Comparison of ENCODE assay signal across 36 cellular contexts in the genomic region with DNA sequence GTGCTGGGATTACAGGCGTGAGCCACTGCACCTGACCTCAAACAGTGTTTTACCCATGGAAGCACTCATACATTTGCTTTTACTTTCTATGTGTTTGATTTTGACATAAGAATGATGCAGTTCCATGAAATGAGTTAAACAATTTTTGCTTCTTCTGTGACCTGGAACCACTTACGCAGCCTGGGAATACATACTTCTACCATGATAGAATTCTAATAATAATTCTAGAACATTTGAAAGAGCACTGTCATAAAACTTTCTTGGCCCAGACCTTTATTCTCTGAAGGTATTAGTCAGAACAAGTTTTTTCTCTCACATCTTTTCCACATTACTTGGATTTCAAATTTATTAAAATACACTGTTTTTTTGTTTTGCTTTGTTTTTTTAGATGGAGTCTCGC. TPM values are rescaled to one million over a fixed set of nuclear protein-coding genes. Genes with fewer than 3 reads are reported as not detected.
"Had no signal": no experiment of that assay in that cellular context is flagged by ENCODE, and none has a peak within 500 bp of the region (broad histone marks: within the 10 kb centered on the region; RNA-seq: fewer than 3 reads in every experiment).

No MANE protein-coding gene starts in this region.

- H3K27me3 Mint-ChIP-seq: activated CD4-positive, alpha-beta T cell treated with anti-CD3 and anti-CD28 coated beads, Interleukin-2, amount 10 ng/mL, durations not matched to agents 24 days and 14 days had no signal

- ATAC-seq: activated CD8-positive, alpha-beta T cell treated with anti-CD3 and anti-CD28 coated beads for 36 hours; activated T-cell treated with anti-CD3 and anti-CD28 coated beads, Interleukin-2, amount 50 U/mL, for 72 hours; activated T-helper 17 cell treated with anti-CD3 and anti-CD28 coated beads, Interleukin-2, amount 50 U/mL, for 72 hours; K562; Panc1; SK-N-SH treated with all-trans-retinoic acid at 6 μM for 48 hours had no signal

- H3K27ac ChIP-seq: brain microvascular endothelial cell, WERI-Rb-1 had no signal

- H3K4me3 Mint-ChIP-seq: activated CD4-positive, alpha-beta T cell treated with anti-CD3 and anti-CD28 coated beads, Interleukin-2, amount 10 ng/mL, durations not matched to agents 24 days and 14 days; activated CD8-positive, alpha-beta T cell treated with anti-CD3 and anti-CD28 coated beads for 36 hours; activated naive CD8-positive, alpha-beta T cell treated with anti-CD3 and anti-CD28 coated beads for 36 hours; activated T-cell treated with anti-CD3 and anti-CD28 coated beads, Interleukin-2, amount 50 U/mL, for 72 hours; activated T-helper 17 cell treated with anti-CD3 and anti-CD28 coated beads, Interleukin-2, amount 50 U/mL, for 72 hours had no signal

- H3K36me3 ChIP-seq: brain microvascular endothelial cell, WERI-Rb-1 had no signal

- H3K9me3 Mint-ChIP-seq: activated CD4-positive, alpha-beta T cell treated with anti-CD3 and anti-CD28 coated beads, Interleukin-2, amount 10 ng/mL, durations not matched to agents 24 days and 14 days had no signal

- H3K4me1 Mint-ChIP-seq: activated CD4-positive, alpha-beta T cell treated with anti-CD3 and anti-CD28 coated beads, Interleukin-2, amount 10 ng/mL, durations not matched to agents 24 days and 14 days; activated naive CD8-positive, alpha-beta T cell treated with anti-CD3 and anti-CD28 coated beads for 36 hours; activated T-helper 17 cell treated with anti-CD3 and anti-CD28 coated beads, Interleukin-2, amount 50 U/mL, for 72 hours had no signal

- H3K27me3 ChIP-seq: brain microvascular endothelial cell had no signal

- H3K4me3 ChIP-seq: K562 had no signal

- DNase-seq: activated CD4-positive, alpha-beta T cell treated with anti-CD3 and anti-CD28 coated beads for 1 hour; activated CD4-positive, alpha-beta T cell treated with anti-CD3 and anti-CD28 coated beads, Interleukin-2, amount 10 ng/mL, durations not matched to agents 24 days and 14 days; activated CD4-positive, alpha-beta T cell treated with anti-CD3 and anti-CD28 coated beads, Interleukin-2, amount 50 U/mL, for 4 hours; activated CD4-positive, CD25-positive, alpha-beta regulatory T cell; activated CD8-positive, alpha-beta T cell treated with anti-CD3 and anti-CD28 coated beads for 36 hours; activated naive CD4-positive, alpha-beta T cell; activated naive CD4-positive, alpha-beta T cell treated with anti-CD3 and anti-CD28 coated beads, Interleukin-2, amount 50 U/mL, for 16 hours; activated naive CD8-positive, alpha-beta T cell treated with anti-CD3 and anti-CD28 coated beads for 36 hours; activated T-cell treated with anti-CD3 and anti-CD28 coated beads, Interleukin-2, amount 50 U/mL, for 72 hours; amniotic stem cell; aorta; brain microvascular endothelial cell; NCI-H1092 treated with DMSO at 0.1 percent for 48 hours; NCI-H1417; NCI-H146; NCI-H187; NCI-H2029 treated with DMSO at 0.1 percent for 48 hours; NCI-H2107; NCI-H2171 treated with DMSO at 0.1 percent for 48 hours; NCI-H2227 treated with DMSO at 0.1 percent for 48 hours; NCI-H446; NCI-H510A treated with DMSO at 0.1 percent for 48 hours; NCI-H526 treated with DMSO at 0.1 percent for 48 hours; NCI-H82; RPMI8226; SIG-M5; SW 1271; T-helper 1 cell; T1000; WERI-Rb-1 had no signal

- H3K27ac Mint-ChIP-seq: activated CD4-positive, alpha-beta T cell treated with anti-CD3 and anti-CD28 coated beads, Interleukin-2, amount 10 ng/mL, durations not matched to agents 24 days and 14 days; activated CD8-positive, alpha-beta T cell treated with anti-CD3 and anti-CD28 coated beads for 36 hours; activated naive CD8-positive, alpha-beta T cell treated with anti-CD3 and anti-CD28 coated beads for 36 hours; activated T-cell treated with anti-CD3 and anti-CD28 coated beads, Interleukin-2, amount 50 U/mL, for 72 hours; activated T-helper 17 cell treated with anti-CD3 and anti-CD28 coated beads, Interleukin-2, amount 50 U/mL, for 72 hours had no signal

RNA-seq across cellular contexts. Expression of a gene that starts 25.3 kb away (rescaled TPM):
- total RNA-seq: activated CD4-positive, alpha-beta T cell treated with anti-CD3 and anti-CD28 coated beads, Interleukin-2, amount 10 ng/mL, durations not matched to agents 24 days and 14 days; activated CD8-positive, alpha-beta memory T cell treated with anti-CD3 and anti-CD28 coated beads for 36 hours; SK-MEL-5 had no signal
